In genomic region chr3:66444146-66444644, GRCh38 we compare ENCODE assay signal across 20 cellular contexts. TPM values are rescaled to one million over a fixed set of nuclear protein-coding genes. Genes with fewer than 3 reads are reported as not detected.
DNase-seq lines count a peak whose midpoint lies in the region; ATAC-seq, FAIRE-seq and TF ChIP-seq lines count a peak whose summit lies in the region.
"Had no signal": no experiment of that assay in that cellular context is flagged by ENCODE, and none has a peak within 500 bp of the region (broad histone marks: within the 10 kb centered on the region; RNA-seq: fewer than 3 reads in every experiment).

No MANE protein-coding gene starts in this region.

- H3K4me1 ChIP-seq in left ventricle myocardium inferior: peaks cover 89% of the 10 kb centered on the region
- peaks cover 39 to 64% (median 59%) of the 10 kb centered on the region in 3 donors for H3K4me1 ChIP-seq in pancreas
- H3K4me1 ChIP-seq in upper lobe of right lung: peaks cover 52% of the 10 kb centered on the region

- TF ChIP-seq CTCF in left ventricle myocardium inferior (IDR thresholded peaks at IDR 0.05; ENCODE audit: borderline replicate concordance): no peak
- TF ChIP-seq CTCF in dorsolateral prefrontal cortex (IDR thresholded peaks at IDR 0.05 in 54 of 56, conservative IDR thresholded peaks at IDR 0.05 in 2 of 56; ENCODE audit: low read depth in 1 of 56, partially characterized antibody in 56 of 56): no peak
- no peak for TF ChIP-seq CTCF in pancreas (IDR thresholded peaks at IDR 0.05)
- TF ChIP-seq CTCF in upper lobe of right lung (IDR thresholded peaks at IDR 0.05): no peak

- H3K9me3 ChIP-seq in left ventricle myocardium inferior (replicated peaks) (no peaks in the 10 kb centered on the region), pancreas (no peaks in the 10 kb centered on the region), upper lobe of right lung (no peaks in the 10 kb centered on the region)
- H3K9me3 ChIP-seq: spleen, upper lobe of left lung had no signal

- no peak for FAIRE-seq in pancreas (lab: Jason Lieb, UNC)

- H3K4me3 ChIP-seq in left ventricle myocardium inferior: no peak overlapping the region
- no peak overlapping the region for H3K4me3 ChIP-seq in dorsolateral prefrontal cortex
- no peak overlapping the region for H3K4me3 ChIP-seq in pancreas
- H3K4me3 ChIP-seq in upper lobe of right lung: no peak overlapping the region
- H3K4me3 ChIP-seq: coronary artery, spleen, upper lobe of left lung had no signal

- H3K36me3 ChIP-seq in left ventricle myocardium inferior: no peaks in the 10 kb centered on the region
- H3K36me3 ChIP-seq in pancreas: peaks cover 0 to 4% (median 0%) of the 10 kb centered on the region in 3 donors
- no peaks in the 10 kb centered on the region for H3K36me3 ChIP-seq in upper lobe of right lung
- H3K36me3 ChIP-seq: spleen, upper lobe of left lung had no signal

- no peak for ATAC-seq in Right ventricle myocardium superior (ENCODE audit: poor library complexity)
- ATAC-seq in pancreas: no peak
- no peak for ATAC-seq in upper lobe of right lung
- ATAC-seq in GM21576 (IDR thresholded peaks at IDR 0.05; ENCODE audit: unreplicated experiment): no peak
- ATAC-seq: left lobe of liver had no signal

- H3K27me3 ChIP-seq in left ventricle myocardium inferior (ENCODE audit: low read depth) (no peaks in the 10 kb centered on the region), dorsolateral prefrontal cortex (no peaks in the 10 kb centered on the region), pancreas (no peaks in the 10 kb centered on the region), upper lobe of right lung (no peaks in the 10 kb centered on the region)
- H3K27me3 ChIP-seq: spleen, upper lobe of left lung had no signal

- no peak for DNase-seq in left ventricle myocardium inferior
- no peak for DNase-seq in Right ventricle myocardium superior
- no peak for DNase-seq in dorsolateral prefrontal cortex
- DNase-seq in pancreas: no peak
- DNase-seq in upper lobe of right lung: no peak
- DNase-seq in KG1 (lab: John Stamatoyannopoulos, UW): no peak
- DNase-seq in stimulated activated naive CD4-positive, alpha-beta T cell treated with Interleukin-2 at 50 U/mL for 16 hours (lab: John Stamatoyannopoulos, UW): no peak
- DNase-seq: activated CD4-positive, alpha-beta T cell treated with anti-CD3 and anti-CD28 coated beads, Interleukin-2, amount 50 U/mL, for 4 hours; activated naive CD4-positive, alpha-beta T cell treated with Interleukin-2 at 50 U/mL for 16 hours; activated T-cell treated with anti-CD3 and anti-CD28 coated beads for 4 hours; CD4-positive, alpha-beta T cell; DMS53; NCI-H187; spleen; SW 1271; upper lobe of left lung had no signal

- intact Hi-C loops in left ventricle myocardium inferior (cut with micrococcal nuclease) (no loop called here), Right ventricle myocardium superior (cut with DNase I) (no loop called here), dorsolateral prefrontal cortex (cut with DNase I) (no loop called here), pancreas (cut with DNase I) (loop anchor here in 1 of 3 donors (10.0 kb wide), 1 partner anchor 51 kb away; no protein-coding TSS in a partner anchor), upper lobe of right lung (cut with DNase I) (no loop called here)

- H3K27ac ChIP-seq in left ventricle myocardium inferior (replicated peaks): peak overlapping the region; percentile 85
- H3K27ac ChIP-seq in dorsolateral prefrontal cortex: peak overlapping the region in 46 of 59 donors; percentile 0 to 87 (median 62)
- peak overlapping the region in 3 of 4 donors; percentile 15 to 91 (median 38) for H3K27ac ChIP-seq in pancreas
- H3K27ac ChIP-seq in upper lobe of right lung: peak overlapping the region; percentile 43
- H3K27ac ChIP-seq: parathyroid adenoma, spleen had no signal

- WGBS in pancreas, 2 donors: 83 to 84% methylated on average over 7 of the region's 7 CpGs

RNA-seq across cellular contexts. Expression of gene LRIG1, which starts 56.6 kb away (rescaled TPM):
- total RNA-seq in left ventricle myocardium inferior (137 TPM), Right ventricle myocardium superior (93.9 TPM), dorsolateral prefrontal cortex (100 to 1,000 TPM in 86 of 120 experiments, 10 to 100 TPM in 34; 65.6 to 291 (median 118) TPM), pancreas (100 to 1,000 TPM in 1 of 6 donors, 10 to 100 TPM in 5; 57.8 to 104 (median 80.5) TPM), upper lobe of right lung (56.2 TPM)
- polyA plus RNA-seq in pancreas: 10 to 100 TPM; 32.7 to 35.8 TPM
